In the genomic region with DNA sequence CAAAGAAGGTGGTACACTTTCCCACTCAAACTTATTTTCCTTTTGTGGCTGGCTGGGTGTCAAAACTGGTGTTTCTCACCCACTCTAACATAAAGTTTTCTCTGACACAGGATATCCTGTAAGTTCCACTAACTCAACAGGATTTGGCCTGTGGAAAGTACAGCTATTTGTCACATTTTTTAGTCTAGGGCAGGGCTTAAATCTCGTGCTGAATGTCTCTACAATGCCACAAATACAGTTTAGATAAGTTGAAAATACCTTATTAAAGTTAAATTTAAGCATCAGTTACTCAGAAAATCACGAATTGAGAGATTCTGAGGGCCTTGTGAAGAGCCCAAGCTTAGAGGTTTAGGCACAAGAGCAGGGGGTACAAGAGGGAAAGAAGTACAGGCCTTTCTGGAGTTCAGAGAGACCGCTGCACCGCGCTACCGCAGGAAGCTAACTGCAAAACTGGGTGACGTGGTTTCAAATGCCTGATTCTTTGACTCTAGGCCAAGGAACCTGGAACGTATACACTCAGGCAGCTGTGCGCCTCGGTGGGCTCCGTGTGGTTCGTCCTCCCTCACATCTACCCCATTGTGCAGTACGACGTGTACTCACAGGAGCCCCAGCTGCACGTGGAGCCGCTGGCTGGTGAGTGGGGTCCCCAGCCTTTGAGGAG, we compare ENCODE assay signal across 9 cellular contexts. TPM values are rescaled to one million over a fixed set of nuclear protein-coding genes. Genes with fewer than 3 reads are reported as not detected.
DNase-seq lines count a peak whose midpoint lies in the region; ATAC-seq and TF ChIP-seq lines count a peak whose summit lies in the region.
"Had no signal": no experiment of that assay in that cellular context is flagged by ENCODE, and none has a peak within 500 bp of the region (broad histone marks: within the 10 kb centered on the region; RNA-seq: fewer than 3 reads in every experiment).

No MANE protein-coding gene starts in this region.

- H3K4me3 ChIP-seq in mucosa of descending colon = no peak overlapping the region

- peak; percentile 90 for DNase-seq in activated CD4-positive, alpha-beta T cell treated with anti-CD3 and anti-CD28 coated beads, Interleukin-2, amount 10 ng/mL, durations not matched to agents 24 days and 14 days
- DNase-seq in activated naive CD8-positive, alpha-beta T cell treated with anti-CD3 and anti-CD28 coated beads for 36 hours = peak; percentile 80
- DNase-seq in mucosa of descending colon (peak in 2 of 3 donors; percentile 37 to 68), substantia nigra (lab: John Stamatoyannopoulos, UW) (peak in 1 of 49 donors; percentile 15), NCI-H2227 treated with DMSO at 0.1 percent for 48 hours (lab: John Stamatoyannopoulos, UW) (no peak), H9 (no peak), left colon (no peak)
- DNase-seq: NCI-H2029 treated with DMSO at 0.1 percent for 48 hours had no signal

- H2AK5ac ChIP-seq in H9 (ENCODE audit: insufficient read length, low read length) = no peak overlapping the region

- H3K18ac ChIP-seq in H9 (ENCODE audit: insufficient read length, low read depth, low read length) = no peak overlapping the region

- H4K8ac ChIP-seq in H9 (replicated peaks; ENCODE audit: insufficient read length, low read depth, low read length) = no peak overlapping the region

- no peaks in the 10 kb centered on the region for H3K9me3 Mint-ChIP-seq in activated CD4-positive, alpha-beta T cell treated with anti-CD3 and anti-CD28 coated beads, Interleukin-2, amount 10 ng/mL, durations not matched to agents 24 days and 14 days
- no peaks in the 10 kb centered on the region for H3K9me3 Mint-ChIP-seq in activated naive CD8-positive, alpha-beta T cell treated with anti-CD3 and anti-CD28 coated beads for 36 hours
- no peaks in the 10 kb centered on the region for H3K9me3 Mint-ChIP-seq in H9

- H2BK120ac ChIP-seq in H9 (ENCODE audit: low read depth, low read length, poor library complexity, severe bottlenecking) = no peak overlapping the region

- no peak overlapping the region for H3K4me2 ChIP-seq in H9 (ENCODE audit: insufficient read depth, insufficient read length, low read length)

- H3K36me3 Mint-ChIP-seq in activated CD4-positive, alpha-beta T cell treated with anti-CD3 and anti-CD28 coated beads, Interleukin-2, amount 10 ng/mL, durations not matched to agents 24 days and 14 days (ENCODE audit: low read depth) = peaks cover 86% of the 10 kb centered on the region
- H3K36me3 Mint-ChIP-seq in activated naive CD8-positive, alpha-beta T cell treated with anti-CD3 and anti-CD28 coated beads for 36 hours = peaks cover 80% of the 10 kb centered on the region
- H3K36me3 Mint-ChIP-seq in H9 (ENCODE audit: insufficient read depth in 1 of 3, low read depth in 3 of 3) = peaks cover 19 to 84% (median 66%) of the 10 kb centered on the region in 3 experiments; a peak in 6 of 7 replicates

- H3T11ph ChIP-seq in H9 (ENCODE audit: low read length) = no peak overlapping the region

- no peak overlapping the region for H3K56ac ChIP-seq in H9 (ENCODE audit: insufficient read length, low read depth, low read length)

- no peak overlapping the region for H2BK5ac ChIP-seq in H9 (ENCODE audit: insufficient read length, low read length)

- H4K5ac ChIP-seq in H9 (ENCODE audit: insufficient read length, low read depth, low read length) = no peak overlapping the region

- H3K27ac ChIP-seq in substantia nigra (ENCODE audit: low read depth, low read length, poor library complexity, severe bottlenecking) = peak overlapping the region; percentile 98
- no peak overlapping the region for H3K27ac ChIP-seq in H9 (ENCODE audit: insufficient read length, low read depth, low read length)

- no peak overlapping the region for H4K91ac ChIP-seq in H9 (ENCODE audit: insufficient read length, low read depth, low read length)

- H3K4me3 Mint-ChIP-seq in activated CD4-positive, alpha-beta T cell treated with anti-CD3 and anti-CD28 coated beads, Interleukin-2, amount 10 ng/mL, durations not matched to agents 24 days and 14 days = peak overlapping the region; percentile 76
- H3K4me3 Mint-ChIP-seq in activated naive CD8-positive, alpha-beta T cell treated with anti-CD3 and anti-CD28 coated beads for 36 hours = peak overlapping the region; percentile 80
- H3K4me3 Mint-ChIP-seq in H9 = no peak overlapping the region

- no peaks in the 10 kb centered on the region for H3K79me1 ChIP-seq in H9 (ENCODE audit: insufficient read depth, low read depth, low read length, poor library complexity, severe bottlenecking)

- H4K20me1 ChIP-seq in H9 (ENCODE audit: control insufficient read depth, insufficient read depth, insufficient read length) = no peaks in the 10 kb centered on the region

- H3K4ac ChIP-seq in H9 (ENCODE audit: low read depth, low read length) = no peak overlapping the region

- no CpG with 5 or more reads among the region's 16 CpGs for WGBS in H9 (ENCODE audit: extremely low coverage, insufficient read length, low lambda C conversion rate)

- no peak overlapping the region for H2BK15ac ChIP-seq in H9 (ENCODE audit: low read depth, low read length)

- H3K27ac Mint-ChIP-seq in activated CD4-positive, alpha-beta T cell treated with anti-CD3 and anti-CD28 coated beads, Interleukin-2, amount 10 ng/mL, durations not matched to agents 24 days and 14 days = peak overlapping the region; percentile 97
- peak overlapping the region; percentile 99 for H3K27ac Mint-ChIP-seq in activated naive CD8-positive, alpha-beta T cell treated with anti-CD3 and anti-CD28 coated beads for 36 hours
- no peak overlapping the region for H3K27ac Mint-ChIP-seq in H9

- H3K9me3 ChIP-seq in mucosa of descending colon = no peaks in the 10 kb centered on the region
- no peaks in the 10 kb centered on the region for H3K9me3 ChIP-seq in H9 (ENCODE audit: control insufficient read depth, low read depth, low read length)

- no peak overlapping the region for H2AFZ ChIP-seq in H9 (ENCODE audit: low read length)

- TF ChIP-seq CTCF in mucosa of descending colon (IDR thresholded peaks at IDR 0.05) (no peak), H9 (conservative IDR thresholded peaks at IDR 0.05) (no peak)

- no peak overlapping the region for H3K23ac ChIP-seq in H9 (ENCODE audit: insufficient read length, low read depth, low read length)

- H2BK12ac ChIP-seq in H9 (ENCODE audit: insufficient read length, low read depth, low read length) = no peak overlapping the region

- no peaks in the 10 kb centered on the region for H3K27me3 Mint-ChIP-seq in activated CD4-positive, alpha-beta T cell treated with anti-CD3 and anti-CD28 coated beads, Interleukin-2, amount 10 ng/mL, durations not matched to agents 24 days and 14 days
- H3K27me3 Mint-ChIP-seq in activated naive CD8-positive, alpha-beta T cell treated with anti-CD3 and anti-CD28 coated beads for 36 hours = no peaks in the 10 kb centered on the region
- H3K27me3 Mint-ChIP-seq in H9 (ENCODE audit: low read depth) = no peaks in the 10 kb centered on the region

- ATAC-seq in mucosa of descending colon = peak; percentile 30
- no peak for ATAC-seq in HG02870 (IDR thresholded peaks at IDR 0.05; ENCODE audit: unreplicated experiment)
- no peak for ATAC-seq in left colon

- no peaks in the 10 kb centered on the region for H3K27me3 ChIP-seq in H9 (ENCODE audit: insufficient read depth, low read length)

- H3K4me1 ChIP-seq in mucosa of descending colon (ENCODE audit: low read depth) (peaks cover 17% of the 10 kb centered on the region), H9 (ENCODE audit: insufficient read depth, low read length) (no peaks in the 10 kb centered on the region)

- no peaks in the 10 kb centered on the region for H3K36me3 ChIP-seq in mucosa of descending colon (ENCODE audit: low read depth)

- H3K14ac ChIP-seq in H9 (ENCODE audit: insufficient read depth, low read length) = no peak overlapping the region

- no peak overlapping the region for H3K9ac ChIP-seq in H9 (ENCODE audit: extremely low read depth, insufficient read length, low read length)

- intact Hi-C loops in activated CD4-positive, alpha-beta T cell treated with anti-CD3 and anti-CD28 coated beads, Interleukin-2, amount 10 ng/mL, durations not matched to agents 24 days and 14 days (cut with micrococcal nuclease) = loop anchor here (1.0 kb wide), 1 partner anchor 70 kb away; no protein-coding TSS in a partner anchor
- intact Hi-C loops in mucosa of descending colon (cut with DNase I, micrococcal nuclease) (no loop called here), left colon (cut with DNase I, micrococcal nuclease) (no loop called here)

- H2BK20ac ChIP-seq in H9 (ENCODE audit: low read depth, low read length, poor library complexity, severe bottlenecking) = no peak overlapping the region

- H3K4me1 Mint-ChIP-seq in activated CD4-positive, alpha-beta T cell treated with anti-CD3 and anti-CD28 coated beads, Interleukin-2, amount 10 ng/mL, durations not matched to agents 24 days and 14 days = peaks cover 80% of the 10 kb centered on the region
- peaks cover 81% of the 10 kb centered on the region for H3K4me1 Mint-ChIP-seq in activated naive CD8-positive, alpha-beta T cell treated with anti-CD3 and anti-CD28 coated beads for 36 hours
- H3K4me1 Mint-ChIP-seq in H9 = no peaks in the 10 kb centered on the region

- H3K79me2 ChIP-seq in H9 (ENCODE audit: insufficient read depth, low read length) = no peaks in the 10 kb centered on the region

- H3K23me2 ChIP-seq in H9 (ENCODE audit: insufficient read length, low read depth, low read length, poor library complexity, severe bottlenecking) = no peaks in the 10 kb centered on the region

RNA-seq across cellular contexts. Expression of a gene that starts 23.4 kb away (rescaled TPM):
- 10.0 and 16.5 TPM in 2 replicates for total RNA-seq in activated CD4-positive, alpha-beta T cell treated with anti-CD3 and anti-CD28 coated beads, Interleukin-2, amount 10 ng/mL, durations not matched to agents 24 days and 14 days
- 10 to 100 TPM; 12.7 to 14.5 TPM for total RNA-seq in activated naive CD8-positive, alpha-beta T cell treated with anti-CD3 and anti-CD28 coated beads for 36 hours
- total RNA-seq in mucosa of descending colon (10 to 100 TPM in 1 of 3 donors, 1 to 10 TPM in 2; 3.0 to 10.4 (median 4.5) TPM), H9 (2021) (6.0 and 6.3 TPM in 2 replicates), left colon (1 to 10 TPM; 1.7 to 7.2 TPM)

RNA-seq across cellular contexts. Expression of a gene that starts 49.7 kb away (rescaled TPM):
- 13.1 and 15.0 TPM in 2 replicates for total RNA-seq in activated CD4-positive, alpha-beta T cell treated with anti-CD3 and anti-CD28 coated beads, Interleukin-2, amount 10 ng/mL, durations not matched to agents 24 days and 14 days
- total RNA-seq in activated naive CD8-positive, alpha-beta T cell treated with anti-CD3 and anti-CD28 coated beads for 36 hours = 1 to 10 TPM; 6.9 to 7.4 TPM
- 10 to 100 TPM in 2 of 3 donors, 1 to 10 TPM in 1; 7.1 to 12.2 (median 10.3) TPM for total RNA-seq in mucosa of descending colon
- total RNA-seq in H9 (2021) = 13.2 and 14.1 TPM in 2 replicates
- total RNA-seq in left colon = 10 to 100 TPM; 13.1 to 17.5 TPM

Comparison
In these comparisons a context has a peak if more than half of its experiments do, and no peak if none do; other contexts are left out.
1. DNase-seq: peak in activated CD4-positive, alpha-beta T cell treated with anti-CD3 and anti-CD28 coated beads, Interleukin-2, amount 10 ng/mL, durations not matched to agents 24 days and 14 days (single experiment), activated naive CD8-positive, alpha-beta T cell treated with anti-CD3 and anti-CD28 coated beads for 36 hours (single experiment) and mucosa of descending colon (2 of 3); none in NCI-H2227 treated with DMSO at 0.1 percent for 48 hours (single experiment), H9 (single experiment) and left colon (0 of 2).
2. H3K27ac Mint-ChIP-seq: peak in activated CD4-positive, alpha-beta T cell treated with anti-CD3 and anti-CD28 coated beads, Interleukin-2, amount 10 ng/mL, durations not matched to agents 24 days and 14 days (single experiment) and activated naive CD8-positive, alpha-beta T cell treated with anti-CD3 and anti-CD28 coated beads for 36 hours (single experiment); none in H9 (0 of 3).
3. H3K4me3 Mint-ChIP-seq: peak in activated CD4-positive, alpha-beta T cell treated with anti-CD3 and anti-CD28 coated beads, Interleukin-2, amount 10 ng/mL, durations not matched to agents 24 days and 14 days (single experiment) and activated naive CD8-positive, alpha-beta T cell treated with anti-CD3 and anti-CD28 coated beads for 36 hours (single experiment); none in H9 (0 of 2).